ENCODE assay signal across 8 cellular contexts in genomic region chr3:39449796-39450195, GRCh38. TPM values are rescaled to one million over a fixed set of nuclear protein-coding genes. Genes with fewer than 3 reads are reported as not detected.
"Had no signal": no experiment of that assay in that cellular context is flagged by ENCODE, and none has a peak within 500 bp of the region (broad histone marks: within the 10 kb centered on the region; RNA-seq: fewer than 3 reads in every experiment).

No MANE protein-coding gene starts in this region.

- H3K9me3 Mint-ChIP-seq: GM23338, H9, IgD-negative memory B cell had no signal

- H3K4me3 Mint-ChIP-seq: GM23338, H9, IgD-negative memory B cell had no signal

- H3K27ac ChIP-seq: HL-60 had no signal

- H2AFZ ChIP-seq: GM23338 had no signal

- DNase-seq: H9, HCEC 1CT, KBM-7 had no signal

- ATAC-seq: GM23338, HepG2 had no signal

- H3K36me3 Mint-ChIP-seq: IgD-negative memory B cell had no signal

- H3K27ac Mint-ChIP-seq: GM23338, H9, IgD-negative memory B cell had no signal

- H3K4me2 ChIP-seq: GM23338 had no signal

- H3K4me3 ChIP-seq: GM23338 had no signal

RNA-seq across cellular contexts. Expression of gene MOBP, which starts 17.7 kb away (rescaled TPM):
- total RNA-seq: GM23338, H9, HepG2, HT1080 had no signal
- polyA plus RNA-seq: GM23338, HepG2, IgD-negative memory B cell had no signal
